Comparison of ENCODE assay signal across 26 cellular contexts in genomic region chr2:46863895-46864294, GRCh38.
"Had no signal": no experiment of that assay in that cellular context is flagged by ENCODE, and none has a peak within 500 bp of the region (broad histone marks: within the 10 kb centered on the region; RNA-seq: fewer than 3 reads in every experiment).

No MANE protein-coding gene starts in this region.

- H3K36me3 ChIP-seq: brain microvascular endothelial cell, neutrophil, right lobe of liver, stomach, thyroid gland, upper lobe of right lung had no signal

- H3K27me3 ChIP-seq: brain microvascular endothelial cell, neutrophil, right lobe of liver, stomach, thyroid gland, upper lobe of right lung had no signal

- H3K4me3 ChIP-seq: right lobe of liver, stomach, thyroid gland, upper lobe of right lung had no signal

- ATAC-seq: left colon; natural killer cell; right lobe of liver; stimulated activated naive B cell treated with anti-CD40 and anti-IgM and Interleukin-4, amounts not matched to agents 10 μg/mL and 1 μg/mL and 100 μg/mL, for 72 hours; T-helper 17 cell; upper lobe of right lung had no signal

- DNase-seq: activated CD4-positive, alpha-beta memory T cell treated with anti-CD3 and anti-CD28 coated beads, Interleukin-2, amount 10 ng/mL, durations not matched to agents 7 days and 5 days; activated CD4-positive, alpha-beta T cell treated with anti-CD3 and anti-CD28 coated beads, Interleukin-2, amount 10 ng/mL, durations not matched to agents 7 days and 5 days; activated CD4-positive, CD25-positive, alpha-beta regulatory T cell treated with anti-CD3 and anti-CD28 coated beads, Interleukin-2, amount 50 U/mL, for 72 hours; activated CD8-positive, alpha-beta memory T cell treated with anti-CD3 and anti-CD28 coated beads, Interleukin-2, amount 50 U/mL, for 48 hours; activated gamma-delta T cell; activated naive CD4-positive, alpha-beta T cell treated with anti-CD3 and anti-CD28 coated beads, Interleukin-2, amount 10 ng/mL, durations not matched to agents 7 days and 5 days; activated naive CD8-positive, alpha-beta T cell treated with anti-CD3 and anti-CD28 coated beads, Interleukin-2, amount 10 ng/mL, durations not matched to agents 7 days and 5 days; activated T-cell treated with anti-CD3 and anti-CD28 coated beads, Interleukin-2, amount 50 U/mL, for 24 hours; amniotic stem cell; brain microvascular endothelial cell; caudate nucleus; foreskin fibroblast; head of caudate nucleus; hippocampal formation; left colon; natural killer cell; right lobe of liver; small intestine; stimulated activated CD4-positive, alpha-beta T cell treated with anti-CD3 and anti-CD28 coated beads, Interleukin-4, amount 100 ng/mL, for 4 hours; stimulated activated naive B cell treated with anti-CD40 and anti-IgM and Interleukin-4, amounts not matched to agents 10 μg/mL and 1 μg/mL and 100 μg/mL, for 72 hours; stomach; T-helper 17 cell; T1000; thyroid gland; upper lobe of right lung had no signal

- H3K9me3 ChIP-seq: right lobe of liver, thyroid gland had no signal

- H3K27ac ChIP-seq: brain microvascular endothelial cell, neutrophil, right lobe of liver, stomach, thyroid gland, upper lobe of right lung had no signal
